In the genomic region with DNA sequence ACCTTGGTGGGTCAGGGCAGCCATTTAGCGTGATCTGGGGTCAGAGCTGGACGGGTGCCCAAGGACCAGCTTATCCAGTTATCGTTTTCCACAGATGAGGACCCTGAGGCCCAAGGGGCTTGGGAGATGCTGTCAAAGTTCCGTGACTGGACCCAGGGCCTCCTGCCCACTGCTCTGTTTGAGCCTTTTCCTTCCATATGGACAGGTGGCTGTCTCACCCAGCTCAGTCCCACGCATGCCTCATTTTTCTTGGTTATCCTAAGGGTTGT, we compare ENCODE assay signal across 1 cellular context.
TF ChIP-seq lines count a peak whose summit lies in the region.

No MANE protein-coding gene starts in this region.

TF ChIP-seq in endothelial cell of umbilical vein, 7 proteins besides CTCF, POLR2A, EP300 and RAD21:
- TF ChIP-seq GATA2 (IDR thresholded peaks at IDR 0.05; ENCODE audit: insufficient read depth, insufficient read length, low read depth, low read length) (no peak), MYC (IDR thresholded peaks at IDR 0.05; ENCODE audit: low read depth, low read length) (no peak), JUN (IDR thresholded peaks at IDR 0.05; ENCODE audit: borderline replicate concordance, insufficient read depth, insufficient read length, low read depth) (no peak), POLR2AphosphoS5 (IDR thresholded peaks at IDR 0.05; ENCODE audit: insufficient read depth, low read depth, low read length) (no peak), EZH2 (IDR thresholded peaks at IDR 0.05; ENCODE audit: borderline replicate concordance, low read depth, low read length, severe bottlenecking) (no peak), FOS (IDR thresholded peaks at IDR 0.05; ENCODE audit: borderline replicate concordance, insufficient read depth, low read length) (no peak)
- TF ChIP-seq, protein P1, sequence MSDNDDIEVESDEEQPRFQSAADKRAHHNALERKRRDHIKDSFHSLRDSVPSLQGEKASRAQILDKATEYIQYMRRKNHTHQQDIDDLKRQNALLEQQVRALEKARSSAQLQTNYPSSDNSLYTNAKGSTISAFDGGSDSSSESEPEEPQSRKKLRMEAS (IDR thresholded peaks at IDR 0.05; ENCODE audit: insufficient read depth, insufficient read length): no peak
